Comparison of ENCODE assay signal across 17 cellular contexts in genomic region chr15:43524254-43524847, GRCh38. TPM values are rescaled to one million over a fixed set of nuclear protein-coding genes. Genes with fewer than 3 reads are reported as not detected.
DNase-seq lines count a peak whose midpoint lies in the region; ATAC-seq and TF ChIP-seq lines count a peak whose summit lies in the region.
"Had no signal": no experiment of that assay in that cellular context is flagged by ENCODE, and none has a peak within 500 bp of the region (broad histone marks: within the 10 kb centered on the region; RNA-seq: fewer than 3 reads in every experiment).

No MANE protein-coding gene starts in this region.

- no peaks in the 10 kb centered on the region for H3K27me3 Mint-ChIP-seq in T-helper 2 cell treated with Interferon-gamma antibody and Interleukin-4, amounts not matched to agents 5 μg/mL and 100 μg/mL, for 36 hours (ENCODE audit: low read depth)
- H3K27me3 Mint-ChIP-seq in endodermal cell (ENCODE audit: insufficient read depth) (peaks cover 87% of the 10 kb centered on the region), T-cell (peaks cover 4 to 7% of the 10 kb centered on the region in 2 donors)

- no peak overlapping the region for H3K4me3 ChIP-seq in OCI-LY1 (ENCODE audit: low read depth, low read length, poor library complexity, severe bottlenecking)
- H3K4me3 ChIP-seq in endodermal cell (ENCODE audit: low read length): no peak overlapping the region
- H3K4me3 ChIP-seq: PC-9, SK-N-MC had no signal

- no peak overlapping the region for H3K4me3 Mint-ChIP-seq in T-helper 2 cell treated with Interferon-gamma antibody and Interleukin-4, amounts not matched to agents 5 μg/mL and 100 μg/mL, for 36 hours
- no peak overlapping the region for H3K4me3 Mint-ChIP-seq in endodermal cell
- H3K4me3 Mint-ChIP-seq in T-cell: no peak overlapping the region
- H3K4me3 Mint-ChIP-seq: IgD-negative memory B cell had no signal

- H3K9me3 Mint-ChIP-seq in T-helper 2 cell treated with Interferon-gamma antibody and Interleukin-4, amounts not matched to agents 5 μg/mL and 100 μg/mL, for 36 hours: no peaks in the 10 kb centered on the region
- H3K9me3 Mint-ChIP-seq in endodermal cell (no peaks in the 10 kb centered on the region), T-cell (no peaks in the 10 kb centered on the region)
- H3K9me3 Mint-ChIP-seq: IgD-negative memory B cell had no signal

- H2AFZ ChIP-seq in OCI-LY1 (ENCODE audit: low read length): no peak overlapping the region
- H2AFZ ChIP-seq: PC-9 had no signal

- no peaks in the 10 kb centered on the region for H3K79me2 ChIP-seq in OCI-LY1 (ENCODE audit: insufficient read depth, low read length)

- peak overlapping the region; percentile 14 for H3K27ac Mint-ChIP-seq in T-helper 2 cell treated with Interferon-gamma antibody and Interleukin-4, amounts not matched to agents 5 μg/mL and 100 μg/mL, for 36 hours
- H3K27ac Mint-ChIP-seq in endodermal cell (no peak overlapping the region), T-cell (peak overlapping the region in 1 of 2 donors; percentile 4)

- no peak overlapping the region for H3K4me2 ChIP-seq in OCI-LY1 (ENCODE audit: low read length)
- H3K4me2 ChIP-seq: PC-9 had no signal

- no peak for ATAC-seq in T-cell (replicated peaks in 1 of 4)

- POLR2A ChIA-PET in T-cell (lab: Charles Lee): no interaction called here

- H4K20me1 ChIP-seq in OCI-LY1 (ENCODE audit: insufficient read depth, low read length): no peaks in the 10 kb centered on the region

- H3K9me3 ChIP-seq in OCI-LY1 (ENCODE audit: low read length) (no peaks in the 10 kb centered on the region), endodermal cell (ENCODE audit: control insufficient read depth, low read length) (no peaks in the 10 kb centered on the region)
- H3K9me3 ChIP-seq: Caco-2 had no signal

- H3K4me1 ChIP-seq in OCI-LY1 (ENCODE audit: insufficient read depth, low read length, severe bottlenecking) (peaks cover 3% of the 10 kb centered on the region), endodermal cell (ENCODE audit: control insufficient read depth, insufficient read depth, low read length) (no peaks in the 10 kb centered on the region)
- H3K4me1 ChIP-seq: Caco-2 had no signal

- TF ChIP-seq CTCF in GM12873 (IDR thresholded peaks at IDR 0.05; ENCODE audit: insufficient read depth, low read depth, low read length, missing control alignments) (peak; percentile 18), OCI-LY1 (IDR thresholded peaks at IDR 0.05; ENCODE audit: low read length) (peak; percentile 26; the same call in 1 of the 2 replicates), endodermal cell (conservative IDR thresholded peaks at IDR 0.05) (peak; percentile 55)

- peaks cover 15% of the 10 kb centered on the region for H3K4me1 Mint-ChIP-seq in T-helper 2 cell treated with Interferon-gamma antibody and Interleukin-4, amounts not matched to agents 5 μg/mL and 100 μg/mL, for 36 hours (ENCODE audit: low read depth)
- H3K4me1 Mint-ChIP-seq in endodermal cell (no peaks in the 10 kb centered on the region), T-cell (peaks cover 8 to 18% (median 10%) of the 10 kb centered on the region in 3 donors)

- H3K9ac ChIP-seq in OCI-LY1 (ENCODE audit: low read length) (no peak overlapping the region), endodermal cell (ENCODE audit: extremely low read depth, low read length, poor library complexity, severe bottlenecking) (no peak overlapping the region)

- WGBS in endodermal cell (ENCODE audit: insufficient coverage in 1 of 2, insufficient read length in 1 of 2), 2 experiments: 87 to 98% methylated on average over 4 of the region's 4 CpGs

- CTCF ChIA-PET in T-cell (lab: Charles Lee): no interaction called here

- peaks cover 16% of the 10 kb centered on the region; the same call in 1 of the 2 replicates for H3K36me3 ChIP-seq in OCI-LY1 (ENCODE audit: insufficient read depth, low read length)
- no peaks in the 10 kb centered on the region for H3K36me3 ChIP-seq in endodermal cell (ENCODE audit: control insufficient read depth, insufficient read depth, low read length)

- H3F3A ChIP-seq in OCI-LY1 (ENCODE audit: insufficient read depth, low read length): no peaks in the 10 kb centered on the region

- H3K9me2 ChIP-seq in OCI-LY1 (ENCODE audit: low read depth, low read length): no peaks in the 10 kb centered on the region

- H3K36me3 Mint-ChIP-seq in T-helper 2 cell treated with Interferon-gamma antibody and Interleukin-4, amounts not matched to agents 5 μg/mL and 100 μg/mL, for 36 hours (ENCODE audit: low read depth): peaks cover 11% of the 10 kb centered on the region
- no peaks in the 10 kb centered on the region for H3K36me3 Mint-ChIP-seq in endodermal cell (ENCODE audit: low read depth)
- H3K36me3 Mint-ChIP-seq in T-cell: no peaks in the 10 kb centered on the region
- H3K36me3 Mint-ChIP-seq: IgD-negative memory B cell had no signal

- H3K27ac ChIP-seq in OCI-LY1 (ENCODE audit: low read depth, low read length, poor library complexity, severe bottlenecking) (no peak overlapping the region), endodermal cell (ENCODE audit: low read depth, low read length) (no peak overlapping the region)
- H3K27ac ChIP-seq: 22Rv1, C4-2B, PC-9, SK-N-MC had no signal

- H3K27me3 ChIP-seq in OCI-LY1 (ENCODE audit: insufficient read depth, low read length) (no peaks in the 10 kb centered on the region), endodermal cell (ENCODE audit: control insufficient read depth, insufficient read depth, low read length, poor library complexity, severe bottlenecking) (peaks cover 51% of the 10 kb centered on the region)

- no peak for DNase-seq in T-helper 2 cell treated with Interferon-gamma antibody and Interleukin-4, amounts not matched to agents 5 μg/mL and 100 μg/mL, for 36 hours (ENCODE audit: low spot score)
- DNase-seq in T-helper 2 cell: no peak
- no peak for DNase-seq in endodermal cell
- DNase-seq in RKO (ENCODE audit: low spot score): no peak
- DNase-seq in HUDEP-2 (lab: John Stamatoyannopoulos, UW; ENCODE audit: unreplicated experiment in 76 of 76): no peak
- no peak for DNase-seq in T-cell
- DNase-seq: Caco-2, NCI-H146, NCI-H2081 treated with DMSO at 0.1 percent for 48 hours, NCI-H524 treated with DMSO at 0.1 percent for 48 hours, PC-9 had no signal

RNA-seq across cellular contexts. Expression of gene MAP1A, which starts 6.9 kb away (rescaled TPM):
- 1 to 10 TPM in 1 of 2 donors, under 1 TPM in 1; 0.66 to 1.1 TPM for total RNA-seq in endodermal cell
- polyA plus RNA-seq in endodermal cell (2013, experiment 1 of 2): 13.7 TPM
- 14.5 TPM for polyA plus RNA-seq in endodermal cell (2013, experiment 2 of 2)
- 1 to 10 TPM; 1.4 to 4.2 (median 2.3) TPM for total RNA-seq in T-cell
- polyA plus RNA-seq: IgD-negative memory B cell had no signal

RNA-seq across cellular contexts. Expression of gene TP53BP1, which starts 31.4 kb away (rescaled TPM):
- total RNA-seq in endodermal cell (100 to 1,000 TPM in 1 of 2 donors, 10 to 100 TPM in 1; 85.4 to 114 TPM), T-cell (10 to 100 TPM; 26.8 to 41.8 (median 35.1) TPM)
- 62.6 TPM for polyA plus RNA-seq in endodermal cell (2013, experiment 1 of 2)
- polyA plus RNA-seq in endodermal cell (2013, experiment 2 of 2): 62.0 TPM
